Comparison of ENCODE assay signal across 18 cellular contexts in genomic region chr4:5528108-5528507, GRCh38.
A peak's percentile ranks its signal among the peaks of the same experiment; 100 is the strongest.
DNase-seq lines count a peak whose midpoint lies in the region; ATAC-seq, FAIRE-seq and TF ChIP-seq lines count a peak whose summit lies in the region.
"Had no signal": no experiment of that assay in that cellular context is flagged by ENCODE, and none has a peak within 500 bp of the region (broad histone marks: within the 10 kb centered on the region; RNA-seq: fewer than 3 reads in every experiment).

No MANE protein-coding gene starts in this region.

- H2BK20ac ChIP-seq in H1 (ENCODE audit: low read length) = no peak overlapping the region

- CTCF ChIA-PET in H1 (lab: Charles Lee; ENCODE audit: partially characterized antibody) (no interaction called here), OCI-LY7 (lab: Charles Lee; ENCODE audit: unreplicated experiment) (no interaction called here)

- H3K9ac ChIP-seq in H1 (replicated peaks in 1 of 4; ENCODE audit: extremely low read depth in 1 of 4, low read depth in 3 of 4, low read length in 3 of 4) (peak overlapping the region in 1 of 4 experiments; percentile 60; a peak in 1 of 7 replicates), neural cell (ENCODE audit: low read length) (peak overlapping the region; percentile 64)

- peak overlapping the region; percentile 66 for H3K14ac ChIP-seq in H1 (ENCODE audit: insufficient read length)

- TF ChIP-seq RAD21 in H1 (IDR thresholded peaks at IDR 0.05 in 1 of 2, conservative IDR thresholded peaks at IDR 0.05 in 1 of 2; ENCODE audit: low read depth in 2 of 2, low read length in 2 of 2) (no peak), neural cell (conservative IDR thresholded peaks at IDR 0.05) (no peak)

- H2AFZ ChIP-seq in H1 (ENCODE audit: low read length) (no peak overlapping the region), neural cell (ENCODE audit: low read depth, low read length) (no peak overlapping the region), OCI-LY7 (ENCODE audit: low read length) (no peak overlapping the region)

- peaks cover 4% of the 10 kb centered on the region for H3K23me2 ChIP-seq in H1 (ENCODE audit: low read depth, low read length)

- H3K27ac Mint-ChIP-seq in natural killer cell = no peak overlapping the region
- H3K27ac Mint-ChIP-seq in natural killer cell treated with Interleukin-12 subunit alpha and Interleukin-12 subunit beta and Interleukin-15 and Interleukin-18, amount 100 ng/mL, for 72 hours = no peak overlapping the region
- H3K27ac Mint-ChIP-seq: CD4-positive, CD25-positive, alpha-beta regulatory T cell; CD8-positive, alpha-beta memory T cell had no signal

- no peak overlapping the region; the same call in 1 of the 2 replicates for H3K27ac ChIP-seq in H1 (ENCODE audit: low read depth, low read length)
- peak overlapping the region; percentile 93 for H3K27ac ChIP-seq in neural cell (ENCODE audit: low read length)
- no peak overlapping the region for H3K27ac ChIP-seq in OCI-LY7 (ENCODE audit: low read depth, low read length, poor library complexity, severe bottlenecking)
- H3K27ac ChIP-seq: HL-60 had no signal

- H3F3A ChIP-seq in neural cell (ENCODE audit: insufficient read depth, low read length, poor library complexity, severe bottlenecking) = no peaks in the 10 kb centered on the region

- peak overlapping the region; percentile 97 for H2AK5ac ChIP-seq in H1 (ENCODE audit: low read depth, low read length)

- H3K79me2 ChIP-seq in H1 (ENCODE audit: control insufficient read depth in 1 of 2, insufficient read depth in 2 of 2, low read length in 2 of 2) (no peaks in the 10 kb centered on the region), neural cell (replicated peaks; ENCODE audit: insufficient read depth, low read length) (no peaks in the 10 kb centered on the region), OCI-LY7 (ENCODE audit: insufficient read depth, low read depth, low read length) (no peaks in the 10 kb centered on the region)

- no peak overlapping the region for H3K18ac ChIP-seq in H1 (ENCODE audit: extremely low read depth, low read length)

- H3K27me3 ChIP-seq in H1 (replicated peaks in 1 of 4; ENCODE audit: control insufficient read depth in 3 of 4, extremely low read depth in 1 of 4, insufficient read depth in 3 of 4, low read length in 3 of 4) (no peaks in the 10 kb centered on the region), neural cell (ENCODE audit: insufficient read depth, low read depth, low read length) (no peaks in the 10 kb centered on the region)
- H3K27me3 ChIP-seq: BE2C had no signal

- H3K9me3 Mint-ChIP-seq in natural killer cell = no peaks in the 10 kb centered on the region
- H3K9me3 Mint-ChIP-seq in natural killer cell treated with Interleukin-12 subunit alpha and Interleukin-12 subunit beta and Interleukin-15 and Interleukin-18, amount 100 ng/mL, for 72 hours = peaks cover 9% of the 10 kb centered on the region

- no peak overlapping the region for H4K5ac ChIP-seq in H1 (ENCODE audit: insufficient read length, low read depth, low read length)

- BruUV-seq in OCI-LY7 (replicated peaks; lab: Mats Ljungman, UMichigan) = no TSS peak

- H2BK120ac ChIP-seq in H1 (replicated peaks; ENCODE audit: low read depth, low read length) = no peak overlapping the region

- intact Hi-C loops in natural killer cell (cut with micrococcal nuclease) = no loop called here
- intact Hi-C loops in OCI-LY7 (cut with micrococcal nuclease; ENCODE audit: unreplicated experiment) = no loop called here

- peaks cover 0 to 3% of the 10 kb centered on the region in 2 experiments for H4K20me1 ChIP-seq in H1 (replicated peaks in 1 of 2; ENCODE audit: control insufficient read depth in 1 of 2, insufficient read depth in 2 of 2, low read length in 2 of 2)
- no peaks in the 10 kb centered on the region for H4K20me1 ChIP-seq in neural cell (ENCODE audit: insufficient read depth)
- no peaks in the 10 kb centered on the region for H4K20me1 ChIP-seq in OCI-LY7 (ENCODE audit: insufficient read depth, low read length)

- H3K27me3 Mint-ChIP-seq in natural killer cell (ENCODE audit: low read depth in 2 of 2) = peaks cover 0 to 8% of the 10 kb centered on the region in 2 donors
- H3K27me3 Mint-ChIP-seq in natural killer cell treated with Interleukin-12 subunit alpha and Interleukin-12 subunit beta and Interleukin-15 and Interleukin-18, amount 100 ng/mL, for 72 hours = peaks cover 12% of the 10 kb centered on the region in 2 donors
- H3K27me3 Mint-ChIP-seq: CD4-positive, CD25-positive, alpha-beta regulatory T cell; CD8-positive, alpha-beta memory T cell had no signal

- H4K91ac ChIP-seq in H1 (replicated peaks; ENCODE audit: insufficient read length, low read length) = no peak overlapping the region

- TF ChIP-seq CTCF in natural killer cell (IDR thresholded peaks at IDR 0.05) (no peak), H1 (IDR thresholded peaks at IDR 0.05; ENCODE audit: control extremely low read depth in 1 of 3, insufficient read depth in 1 of 3, low read depth in 1 of 3, low read length in 3 of 3) (no peak), neural cell (IDR thresholded peaks at IDR 0.05; ENCODE audit: poor library complexity, severe bottlenecking) (no peak), OCI-LY7 (conservative IDR thresholded peaks at IDR 0.05; ENCODE audit: low read length) (no peak)

- H3K9me2 ChIP-seq in neural cell (ENCODE audit: insufficient read depth, low read length) = no peaks in the 10 kb centered on the region
- no peaks in the 10 kb centered on the region for H3K9me2 ChIP-seq in OCI-LY7 (ENCODE audit: insufficient read depth, low read length)

- no peak for FAIRE-seq in H1 (lab: Jason Lieb, UNC)

- H2BK12ac ChIP-seq in H1 (ENCODE audit: low read depth, low read length) = peak overlapping the region; percentile 61; the same call in 1 of the 2 replicates

- 84% methylated on average over 6 of the region's 6 CpGs; no CpG with 5 or more reads in 1 of the 2 experiments for WGBS in H1 (ENCODE audit: extremely low coverage in 1 of 2, insufficient coverage in 1 of 2, insufficient read length in 1 of 2, insufficient replicate concordance in 2 of 2, low coverage in 1 of 2, low lambda C conversion rate in 2 of 2, missing lambda C conversion rate in 1 of 2), 2 experiments

- no peaks in the 10 kb centered on the region for H3K36me3 Mint-ChIP-seq in natural killer cell
- no peaks in the 10 kb centered on the region for H3K36me3 Mint-ChIP-seq in natural killer cell treated with Interleukin-12 subunit alpha and Interleukin-12 subunit beta and Interleukin-15 and Interleukin-18, amount 100 ng/mL, for 72 hours
- H3K36me3 Mint-ChIP-seq: CD4-positive, CD25-positive, alpha-beta regulatory T cell; CD8-positive, alpha-beta memory T cell had no signal

- H3K23ac ChIP-seq in H1 (ENCODE audit: insufficient read length) = no peak overlapping the region

- H3K9me3 ChIP-seq in H1 (ENCODE audit: insufficient read depth in 2 of 2, low read depth in 1 of 2, low read length in 1 of 2) = 0 out of 4 replicates have a peak, but pooled peaks cover 0 to 8% of the 10 kb centered on the region in 2 experiments
- H3K9me3 ChIP-seq in neural cell (ENCODE audit: low read length) = no peaks in the 10 kb centered on the region
- H3K9me3 ChIP-seq in OCI-LY7 (ENCODE audit: low read length) = no peaks in the 10 kb centered on the region
- H3K9me3 ChIP-seq: BE2C had no signal

- H3K4me1 ChIP-seq in H1 (replicated peaks in 1 of 4; ENCODE audit: control insufficient read depth in 3 of 4, insufficient read depth in 4 of 4, low read length in 3 of 4) = peaks cover 0 to 3% (median 0%) of the 10 kb centered on the region in 4 experiments; a peak in 2 of 7 replicates
- no peaks in the 10 kb centered on the region for H3K4me1 ChIP-seq in OCI-LY7 (ENCODE audit: insufficient read depth, low read length, poor library complexity, severe bottlenecking)

- TF ChIP-seq POLR2A in H1 (IDR thresholded peaks at IDR 0.05; ENCODE audit: control extremely low read depth in 1 of 2, low read depth in 2 of 2, low read length in 2 of 2) = no peak

- H2BK5ac ChIP-seq in H1 (ENCODE audit: low read depth, low read length) = 0 out of 2 replicates have a peak overlapping the region, but pooled peaks have one; percentile 4

- H3K4me1 Mint-ChIP-seq in natural killer cell = peaks cover 0 to 7% of the 10 kb centered on the region in 2 donors
- H3K4me1 Mint-ChIP-seq in natural killer cell treated with Interleukin-12 subunit alpha and Interleukin-12 subunit beta and Interleukin-15 and Interleukin-18, amount 100 ng/mL, for 72 hours (ENCODE audit: low read depth in 2 of 2) = peaks cover 5 to 11% of the 10 kb centered on the region in 2 donors
- H3K4me1 Mint-ChIP-seq: CD4-positive, CD25-positive, alpha-beta regulatory T cell; CD8-positive, alpha-beta memory T cell had no signal

- no peak overlapping the region for H2BK15ac ChIP-seq in H1 (ENCODE audit: low read length)

- POLR2A ChIA-PET in H1 (lab: Charles Lee; ENCODE audit: partially characterized antibody) (no interaction called here), OCI-LY7 (lab: Charles Lee) (interaction anchor here (0.5 to 0.6 kb wide), 2 partner anchors 436 to 586 kb away, joined by 3 read pairs; no protein-coding TSS in a partner anchor)

- no peak overlapping the region for H3K4me3 Mint-ChIP-seq in natural killer cell
- no peak overlapping the region for H3K4me3 Mint-ChIP-seq in natural killer cell treated with Interleukin-12 subunit alpha and Interleukin-12 subunit beta and Interleukin-15 and Interleukin-18, amount 100 ng/mL, for 72 hours
- H3K4me3 Mint-ChIP-seq: CD4-positive, CD25-positive, alpha-beta regulatory T cell; CD8-positive, alpha-beta memory T cell had no signal

- H3K79me1 ChIP-seq in H1 (ENCODE audit: low read depth, low read length) = no peaks in the 10 kb centered on the region

- TF ChIP-seq EP300 in H1 (IDR thresholded peaks at IDR 0.05; ENCODE audit: borderline replicate concordance in 1 of 2, low read depth in 2 of 2, low read length in 2 of 2) = no peak
- TF ChIP-seq EP300 in neural cell (conservative IDR thresholded peaks at IDR 0.05; ENCODE audit: poor library complexity, severe bottlenecking) = peak; percentile 84

- DNase-seq in natural killer cell (no peak), H1 (ENCODE audit: low read depth in 1 of 2, low spot score in 2 of 2) (no peak), NCI-H2081 treated with DMSO at 0.1 percent for 48 hours (lab: John Stamatoyannopoulos, UW) (no peak), Ammon's horn (ENCODE audit: low spot score) (no peak), OCI-LY7 (ENCODE audit: low spot score) (no peak)
- DNase-seq in natural killer cell treated with Interleukin-12 subunit alpha and Interleukin-12 subunit beta and Interleukin-15 and Interleukin-18, amount 100 ng/mL, for 72 hours (ENCODE audit: low spot score) = no peak
- DNase-seq: BE2C; C1 segment of cervical spinal cord; CD4-positive, CD25-positive, alpha-beta regulatory T cell; CD8-positive, alpha-beta memory T cell; COR-L47; DMS 273 treated with DMSO at 0.1 percent for 48 hours; DMS79; GDM1; HCEC 1CT; KG1 had no signal

- H3K4me2 ChIP-seq in H1 (ENCODE audit: insufficient read depth in 1 of 2, low read depth in 2 of 2, low read length in 2 of 2) (no peak overlapping the region), neural cell (ENCODE audit: low read length) (peak overlapping the region; percentile 13), OCI-LY7 (ENCODE audit: low read length) (no peak overlapping the region)

- H3K36me3 ChIP-seq in H1 (ENCODE audit: control insufficient read depth in 2 of 4, insufficient read depth in 4 of 4, low read length in 3 of 4) (peaks cover 0 to 3% (median 0%) of the 10 kb centered on the region in 4 experiments; a peak in 1 of 8 replicates), neural cell (ENCODE audit: insufficient read depth, low read length) (no peaks in the 10 kb centered on the region), OCI-LY7 (ENCODE audit: insufficient read depth, low read length) (no peaks in the 10 kb centered on the region)
- H3K36me3 ChIP-seq: BE2C had no signal

- H3K4ac ChIP-seq in H1 (replicated peaks; ENCODE audit: insufficient read length, low read depth, low read length) = no peak overlapping the region

- H3K56ac ChIP-seq in H1 (replicated peaks; ENCODE audit: insufficient read length, low read depth, low read length) = no peak overlapping the region

- ATAC-seq in natural killer cell = peak in 2 of 3 donors; percentile 29
- ATAC-seq in natural killer cell treated with Interleukin-12 subunit alpha and Interleukin-12 subunit beta and Interleukin-15 and Interleukin-18, amount 100 ng/mL, for 72 hours = no peak

- no peak overlapping the region for H4K8ac ChIP-seq in H1 (ENCODE audit: extremely low read depth, insufficient read depth, low read length)

- H3K4me3 ChIP-seq in H1 (ENCODE audit: extremely low read depth in 1 of 4, insufficient read depth in 2 of 4, low read depth in 3 of 4, low read length in 4 of 4) = no peak overlapping the region
- peak overlapping the region; percentile 47 for H3K4me3 ChIP-seq in neural cell (ENCODE audit: low read length)
- no peak overlapping the region for H3K4me3 ChIP-seq in OCI-LY7 (ENCODE audit: low read depth, low read length, poor library complexity, severe bottlenecking)

Comparison
In these comparisons a context has a peak if more than half of its experiments do, and no peak if none do; other contexts are left out.
1. ATAC-seq: peak in natural killer cell (2 of 3); none in natural killer cell treated with Interleukin-12 subunit alpha and Interleukin-12 subunit beta and Interleukin-15 and Interleukin-18, amount 100 ng/mL, for 72 hours (0 of 2).